In genomic region chr5:122785294-122785693, GRCh38 we compare ENCODE assay signal across 31 cellular contexts.
"Had no signal": no experiment of that assay in that cellular context is flagged by ENCODE, and none has a peak within 500 bp of the region (broad histone marks: within the 10 kb centered on the region; RNA-seq: fewer than 3 reads in every experiment).

No MANE protein-coding gene starts in this region.

- H3K27ac Mint-ChIP-seq: activated CD8-positive, alpha-beta T cell treated with anti-CD3 and anti-CD28 coated beads for 36 hours; activated naive CD4-positive, alpha-beta T cell treated with anti-CD3 and anti-CD28 coated beads for 36 hours; activated naive CD8-positive, alpha-beta T cell; activated T-helper 2 cell treated with anti-CD3 and anti-CD28 coated beads, Interferon-gamma antibody, Interleukin-2, Interleukin-4, amounts not matched to agents 10 μg/mL and 5 μg/mL and 100 μg/mL, durations not matched to agents 14 hours and 24 hours and 36 hours; T-helper 17 cell; T-helper 2 cell treated with Interferon-gamma antibody and Interleukin-4, amounts not matched to agents 5 μg/mL and 100 μg/mL, for 36 hours had no signal

- H3K36me3 ChIP-seq: brain microvascular endothelial cell, esophagus squamous epithelium, gastroesophageal sphincter, WERI-Rb-1 had no signal

- FAIRE-seq: astrocyte, bronchial epithelial cell, colon had no signal

- H3K27me3 Mint-ChIP-seq: activated B cell treated with CpG ODN at 0.5 μM for 24 hours; activated CD8-positive, alpha-beta T cell treated with anti-CD3 and anti-CD28 coated beads for 36 hours; activated naive CD8-positive, alpha-beta T cell; effector memory CD8-positive, alpha-beta T cell; T-helper 17 cell had no signal

- DNase-seq: activated B cell treated with CpG ODN at 0.5 μM for 24 hours; activated CD4-positive, alpha-beta T cell treated with anti-CD3 and anti-CD28 coated beads for 48 hours; activated CD4-positive, alpha-beta T cell treated with anti-CD3 and anti-CD28 coated beads, Interleukin-2, amount 50 U/mL, for 1 hour; activated CD4-positive, alpha-beta T cell treated with anti-CD3 and anti-CD28 coated beads, Interleukin-2, amount 50 U/mL, for 48 hours; activated CD8-positive, alpha-beta memory T cell treated with anti-CD3 and anti-CD28 coated beads for 24 hours; activated CD8-positive, alpha-beta T cell treated with anti-CD3 and anti-CD28 coated beads for 36 hours; activated effector memory CD4-positive, alpha-beta T cell treated with anti-CD3 and anti-CD28 coated beads, Interleukin-2, amount 50 U/mL, for 16 hours; activated naive CD4-positive, alpha-beta T cell treated with anti-CD3 and anti-CD28 coated beads for 36 hours; activated T-cell treated with anti-CD3 and anti-CD28 coated beads, Interleukin-2, amount 50 U/mL, for 4 hours; amniotic stem cell; anterior cingulate cortex; brain microvascular endothelial cell; cortex of kidney; dermis blood vessel endothelial cell; effector CD4-positive, alpha-beta T cell; effector memory CD8-positive, alpha-beta T cell; erythroblast; esophagus squamous epithelium; foreskin melanocyte; T-helper 1 cell; T-helper 17 cell; T1000; WERI-Rb-1 had no signal

- H3K27ac ChIP-seq: brain microvascular endothelial cell, esophagus squamous epithelium, gastroesophageal sphincter, WERI-Rb-1 had no signal

- H3K4me1 ChIP-seq: esophagus squamous epithelium had no signal

- H3K27me3 ChIP-seq: brain microvascular endothelial cell, esophagus squamous epithelium, gastroesophageal sphincter had no signal

- ATAC-seq: activated CD4-positive, CD25-positive, alpha-beta regulatory T cell treated with anti-CD3 and anti-CD28 coated beads, Interleukin-2, amount 50 U/mL, for 24 hours; activated CD8-positive, alpha-beta T cell treated with anti-CD3 and anti-CD28 coated beads for 36 hours; activated T-cell treated with anti-CD3 and anti-CD28 coated beads, Interleukin-2, amount 50 U/mL, for 4 hours; effector memory CD8-positive, alpha-beta T cell; gastroesophageal sphincter; T-helper 17 cell had no signal

- H3K4me3 Mint-ChIP-seq: activated CD8-positive, alpha-beta T cell treated with anti-CD3 and anti-CD28 coated beads for 36 hours; activated naive CD4-positive, alpha-beta T cell treated with anti-CD3 and anti-CD28 coated beads for 36 hours; activated naive CD8-positive, alpha-beta T cell; activated T-cell treated with anti-CD3 and anti-CD28 coated beads, Interleukin-2, amount 50 U/mL, for 4 hours; effector memory CD8-positive, alpha-beta T cell; T-helper 17 cell; T-helper 2 cell treated with Interferon-gamma antibody and Interleukin-4, amounts not matched to agents 5 μg/mL and 100 μg/mL, for 36 hours had no signal

- H3K4me3 ChIP-seq: esophagus squamous epithelium, gastroesophageal sphincter had no signal
